In genomic region chr16:48386559-48387312, GRCh38 we compare ENCODE assay signal across 14 cellular contexts. TPM values are rescaled to one million over a fixed set of nuclear protein-coding genes. Genes with fewer than 3 reads are reported as not detected.
A peak's percentile ranks its signal among the peaks of the same experiment; 100 is the strongest.
DNase-seq lines count a peak whose midpoint lies in the region; ATAC-seq and TF ChIP-seq lines count a peak whose summit lies in the region.
"Had no signal": no experiment of that assay in that cellular context is flagged by ENCODE, and none has a peak within 500 bp of the region (broad histone marks: within the 10 kb centered on the region; RNA-seq: fewer than 3 reads in every experiment).

No MANE protein-coding gene starts in this region.

- POLR2A ChIA-PET in activated B cell treated with CpG ODN at 0.5 μM for 24 hours (lab: Charles Lee), result interaction anchor here (1.3 to 4.4 kb wide), 2 partner anchors 20 to 27 kb away, joined by 4 to 49 read pairs; no protein-coding TSS in a partner anchor

- no peak overlapping the region for H3K4me3 ChIP-seq in GM23338
- H3K4me3 ChIP-seq in gastrocnemius medialis, result peak overlapping the region in 1 of 4 donors; percentile 0
- H3K4me3 ChIP-seq in mucosa of descending colon, result no peak overlapping the region

- peaks cover 15% of the 10 kb centered on the region for H3F3A ChIP-seq in GM23338 (replicated peaks; ENCODE audit: low read depth)

- DNase-seq in GM23338 (ENCODE audit: low spot score), result no peak
- no peak for DNase-seq in activated B cell treated with CpG ODN at 0.5 μM for 24 hours
- no peak for DNase-seq in immature natural killer cell
- DNase-seq in gastrocnemius medialis, result no peak
- no peak for DNase-seq in mucosa of descending colon
- DNase-seq in COLO668 (lab: John Stamatoyannopoulos, UW; ENCODE audit: unreplicated experiment), result no peak
- no peak for DNase-seq in Ammon's horn (ENCODE audit: low spot score)
- DNase-seq: activated gamma-delta T cell; NCI-H146; stimulated activated CD4-positive, alpha-beta T cell treated with anti-CD3 and anti-CD28 coated beads, Interleukin-2, amount 100 ng/mL, for 24 hours had no signal

- H3K79me2 ChIP-seq in GM23338 (replicated peaks; ENCODE audit: insufficient read depth), result peaks cover 27% of the 10 kb centered on the region

- H3K27ac Mint-ChIP-seq in GM23338 (no peak overlapping the region), activated B cell treated with CpG ODN at 0.5 μM for 24 hours (no peak overlapping the region), immature natural killer cell (peak overlapping the region in 1 of 6 donors; percentile 13)

- H3K4me2 ChIP-seq in GM23338, result peak overlapping the region; percentile 80; the same call in 1 of the 2 replicates

- no peak for TF ChIP-seq CTCF in GM23338 (conservative IDR thresholded peaks at IDR 0.05; ENCODE audit: low read depth in 2 of 2)
- TF ChIP-seq CTCF in activated B cell treated with CpG ODN at 0.5 μM for 24 hours (IDR thresholded peaks at IDR 0.05), result no peak
- TF ChIP-seq CTCF in gastrocnemius medialis (IDR thresholded peaks at IDR 0.05 in 4 of 5, conservative IDR thresholded peaks at IDR 0.05 in 1 of 5), result no peak
- TF ChIP-seq CTCF in mucosa of descending colon (IDR thresholded peaks at IDR 0.05), result no peak

- intact Hi-C loops in activated B cell treated with CpG ODN at 0.5 μM for 24 hours (cut with micrococcal nuclease), result no loop called here
- intact Hi-C loops in gastrocnemius medialis (cut with DNase I; ENCODE audit: low total_unique reads), result loop anchor here (10.0 kb wide), 2 partner anchors 1412 to 1468 kb away; partner anchors contain the start of genes DNAJA2 and ZNF423
- intact Hi-C loops in mucosa of descending colon (cut with DNase I, micrococcal nuclease), result no loop called here

- peak overlapping the region; percentile 3; the same call in 1 of the 3 replicates for H3K4me3 Mint-ChIP-seq in GM23338
- H3K4me3 Mint-ChIP-seq in activated B cell treated with CpG ODN at 0.5 μM for 24 hours, result peak overlapping the region; percentile 3
- H3K4me3 Mint-ChIP-seq in immature natural killer cell, result peak overlapping the region in 3 of 5 donors; percentile 56 to 92 (median 91)

- CTCF ChIA-PET in activated B cell treated with CpG ODN at 0.5 μM for 24 hours (lab: Charles Lee), result no interaction called here

- H3K9me3 ChIP-seq in gastrocnemius medialis (no peaks in the 10 kb centered on the region), mucosa of descending colon (no peaks in the 10 kb centered on the region)
- H3K9me3 ChIP-seq: neutrophil had no signal

- no peak for TF ChIP-seq POLR2A in gastrocnemius medialis (IDR thresholded peaks at IDR 0.05)

- H3K27me3 ChIP-seq in GM23338 (ENCODE audit: insufficient read depth) (no peaks in the 10 kb centered on the region), gastrocnemius medialis (no peaks in the 10 kb centered on the region)
- H3K27me3 ChIP-seq: foreskin keratinocyte had no signal

- peaks cover 3% of the 10 kb centered on the region; the same call in 1 of the 3 replicates for H3K36me3 Mint-ChIP-seq in GM23338 (ENCODE audit: low read depth)
- H3K36me3 Mint-ChIP-seq in activated B cell treated with CpG ODN at 0.5 μM for 24 hours (ENCODE audit: low read depth), result peaks cover 6% of the 10 kb centered on the region
- H3K36me3 Mint-ChIP-seq in immature natural killer cell, result no peaks in the 10 kb centered on the region
- H3K36me3 Mint-ChIP-seq: stimulated activated memory B cell treated with anti-CD40 and anti-IgM and Interleukin-4, amounts not matched to agents 10 μg/mL and 1 μg/mL and 100 μg/mL, for 72 hours had no signal

- H2AFZ ChIP-seq in GM23338, result peak overlapping the region; percentile 20; the same call in 1 of the 2 replicates

- no peaks in the 10 kb centered on the region; the same call in 1 of the 2 replicates for H4K20me1 ChIP-seq in GM23338 (replicated peaks; ENCODE audit: insufficient read depth)

- ATAC-seq in GM23338 (no peak), activated B cell treated with CpG ODN at 0.5 μM for 24 hours (ENCODE audit: low read depth) (no peak), gastrocnemius medialis (no peak), mucosa of descending colon (no peak), HG02852 (IDR thresholded peaks at IDR 0.05; ENCODE audit: unreplicated experiment) (no peak)
- ATAC-seq: foreskin keratinocyte; stimulated activated memory B cell treated with anti-CD40 and anti-IgM and Interleukin-4, amounts not matched to agents 10 μg/mL and 1 μg/mL and 100 μg/mL, for 72 hours had no signal

- no peaks in the 10 kb centered on the region for H3K9me3 Mint-ChIP-seq in GM23338
- H3K9me3 Mint-ChIP-seq in activated B cell treated with CpG ODN at 0.5 μM for 24 hours, result no peaks in the 10 kb centered on the region
- no peaks in the 10 kb centered on the region for H3K9me3 Mint-ChIP-seq in immature natural killer cell
- H3K9me3 Mint-ChIP-seq: stimulated activated memory B cell treated with anti-CD40 and anti-IgM and Interleukin-4, amounts not matched to agents 10 μg/mL and 1 μg/mL and 100 μg/mL, for 72 hours had no signal

- in situ Hi-C loops in gastrocnemius medialis (cut with MboI; ENCODE audit: low sequenced_read_pairs in 4 of 4), result no loop called here

- peak overlapping the region; percentile 99; the same call in 1 of the 2 replicates for H3K27ac ChIP-seq in GM23338 (ENCODE audit: low read depth)
- H3K27ac ChIP-seq in gastrocnemius medialis, result peak overlapping the region; percentile 94 to 98 (median 96)
- H3K27ac ChIP-seq: neutrophil had no signal

- peaks cover 5% of the 10 kb centered on the region for H3K27me3 Mint-ChIP-seq in GM23338 (ENCODE audit: insufficient read depth, low read depth, poor library complexity)
- H3K27me3 Mint-ChIP-seq in activated B cell treated with CpG ODN at 0.5 μM for 24 hours, result no peaks in the 10 kb centered on the region
- H3K27me3 Mint-ChIP-seq in immature natural killer cell (ENCODE audit: low read depth in 3 of 3), result peaks cover 4 to 9% (median 9%) of the 10 kb centered on the region in 3 donors
- H3K27me3 Mint-ChIP-seq: stimulated activated memory B cell treated with anti-CD40 and anti-IgM and Interleukin-4, amounts not matched to agents 10 μg/mL and 1 μg/mL and 100 μg/mL, for 72 hours had no signal

- H3K4me1 ChIP-seq in GM23338 (ENCODE audit: insufficient read depth) (peaks cover 23% of the 10 kb centered on the region), gastrocnemius medialis (peaks cover 27 to 29% of the 10 kb centered on the region in 2 donors), mucosa of descending colon (ENCODE audit: low read depth) (peaks cover 19% of the 10 kb centered on the region)

- peaks cover 25% of the 10 kb centered on the region for H3K4me1 Mint-ChIP-seq in GM23338
- peaks cover 22% of the 10 kb centered on the region for H3K4me1 Mint-ChIP-seq in activated B cell treated with CpG ODN at 0.5 μM for 24 hours
- peaks cover 14 to 16% of the 10 kb centered on the region in 2 donors for H3K4me1 Mint-ChIP-seq in immature natural killer cell

- no peaks in the 10 kb centered on the region for H3K9me2 ChIP-seq in GM23338 (ENCODE audit: insufficient read depth)

- H3K36me3 ChIP-seq in GM23338 (ENCODE audit: insufficient read depth) (no peaks in the 10 kb centered on the region), gastrocnemius medialis (no peaks in the 10 kb centered on the region), mucosa of descending colon (ENCODE audit: low read depth) (no peaks in the 10 kb centered on the region)
- H3K36me3 ChIP-seq: neutrophil had no signal

TF ChIP-seq in GM23338, 12 proteins besides CTCF, POLR2A, EP300 and RAD21 (continues in another document):
- TF ChIP-seq CREB1 (CRISPR knock-in tag; IDR thresholded peaks at IDR 0.05; ENCODE audit: low read depth) (no peak), EZH2phosphoT487 (IDR thresholded peaks at IDR 0.05; ENCODE audit: unreplicated experiment) (no peak), JUNB (IDR thresholded peaks at IDR 0.05; ENCODE audit: unreplicated experiment) (no peak), EZH2 (IDR thresholded peaks at IDR 0.05; ENCODE audit: low read depth, unreplicated experiment) (no peak), ZNF331 (CRISPR knock-in tag; IDR thresholded peaks at IDR 0.05; ENCODE audit: low read depth) (no peak), ZNF114 (CRISPR knock-in tag; IDR thresholded peaks at IDR 0.05) (no peak), REST (IDR thresholded peaks at IDR 0.05; ENCODE audit: unreplicated experiment) (no peak)

RNA-seq across cellular contexts. Expression of gene SIAH1, which starts 1.5 kb away (rescaled TPM):
- 47.0 and 52.7 TPM in 2 replicates for total RNA-seq in GM23338 (2014; rRNA removed; shearing (Covaris generic))
- polyA plus RNA-seq in GM23338 (2016; fragmentation: Nextera tagmentation; extraction: Ambion mirVana) (35.1 and 42.0 TPM in 2 replicates), immature natural killer cell (10 to 100 TPM in 1 of 3 donors, 1 to 10 TPM in 2; 7.0 to 11.0 (median 8.6) TPM)
- total RNA-seq in activated B cell treated with CpG ODN at 0.5 μM for 24 hours (26.9 and 31.5 TPM in 2 replicates), gastrocnemius medialis (10 to 100 TPM; 19.9 to 21.0 (median 20.1) TPM), mucosa of descending colon (10 to 100 TPM; 26.8 to 36.2 (median 27.1) TPM)

Comparison
In these comparisons a context has a peak if more than half of its experiments do, and no peak if none do; other contexts are left out.
1. H3K4me3 Mint-ChIP-seq: peak in every context shown above with its lines; median percentile 91 in immature natural killer cell; 3 in GM23338; 3 in activated B cell treated with CpG ODN at 0.5 μM for 24 hours.